Comparison of ENCODE assay signal across 17 cellular contexts in genomic region chr17:65536573-65537342, GRCh38. TPM values are rescaled to one million over a fixed set of nuclear protein-coding genes. Genes with fewer than 3 reads are reported as not detected.
DNase-seq lines count a peak whose midpoint lies in the region; ATAC-seq, FAIRE-seq and TF ChIP-seq lines count a peak whose summit lies in the region.
"Had no signal": no experiment of that assay in that cellular context is flagged by ENCODE, and none has a peak within 500 bp of the region (broad histone marks: within the 10 kb centered on the region; RNA-seq: fewer than 3 reads in every experiment).

No MANE protein-coding gene starts in this region.

- H3K36me3 Mint-ChIP-seq in brain = peaks cover 84% of the 10 kb centered on the region

- no peak overlapping the region for H3K4me3 Mint-ChIP-seq in brain

- H3K9me3 ChIP-seq in HepG2 (ENCODE audit: low read length) (no peaks in the 10 kb centered on the region), Karpas-422 (ENCODE audit: low read length) (no peaks in the 10 kb centered on the region)
- H3K9me3 ChIP-seq: BE2C, SJSA1 had no signal

- peaks cover 47% of the 10 kb centered on the region for H3K36me3 ChIP-seq in H7 (replicated peaks; ENCODE audit: control insufficient read depth, insufficient read depth, low read length)
- H3K36me3 ChIP-seq in HepG2 (replicated peaks in 1 of 2; ENCODE audit: control insufficient read depth in 1 of 2, insufficient read depth in 2 of 2, low read length in 2 of 2) = peaks cover 80 to 100% of the 10 kb centered on the region in 2 experiments
- H3K36me3 ChIP-seq in Karpas-422 (ENCODE audit: insufficient read depth, low read length) = no peaks in the 10 kb centered on the region
- H3K36me3 ChIP-seq: BE2C had no signal

- TF ChIP-seq RAD21 in HepG2 (CRISPR knock-in tag; IDR thresholded peaks at IDR 0.05) = no peak

- POLR2A ChIA-PET in HepG2 (lab: Yijun Ruan, JAX) = no interaction called here

- peaks cover 94% of the 10 kb centered on the region for H4K20me1 ChIP-seq in HepG2 (ENCODE audit: insufficient read depth, low read length)
- no peaks in the 10 kb centered on the region for H4K20me1 ChIP-seq in Karpas-422 (ENCODE audit: insufficient read depth, low read depth, low read length)

- H3K27me3 Mint-ChIP-seq in brain = no peaks in the 10 kb centered on the region
- H3K27me3 Mint-ChIP-seq: CD4-positive, alpha-beta memory T cell had no signal

- no peaks in the 10 kb centered on the region for H3K9me2 ChIP-seq in Karpas-422 (replicated peaks; ENCODE audit: insufficient read depth, low read length)

- H3K4me2 ChIP-seq in HepG2 (ENCODE audit: low read depth, low read length) (no peak overlapping the region), Karpas-422 (ENCODE audit: low read depth, low read length, poor library complexity, severe bottlenecking) (no peak overlapping the region)
- H3K4me2 ChIP-seq: PC-9 had no signal

- H3K9me3 Mint-ChIP-seq in brain = no peaks in the 10 kb centered on the region
- H3K9me3 Mint-ChIP-seq: CD4-positive, alpha-beta memory T cell had no signal

- peaks cover 25% of the 10 kb centered on the region for H3K4me1 ChIP-seq in HepG2 (ENCODE audit: insufficient read depth, low read length)
- no peaks in the 10 kb centered on the region for H3K4me1 ChIP-seq in Karpas-422 (ENCODE audit: low read length)
- H3K4me1 ChIP-seq: BE2C, SJSA1 had no signal

- H3K27ac Mint-ChIP-seq in brain = peak overlapping the region in 4 of 5 experiments; percentile 40 to 64 (median 52)

- no peak for TF ChIP-seq POLR2A in HepG2 (IDR thresholded peaks at IDR 0.05; ENCODE audit: insufficient read depth in 1 of 2, low read depth in 2 of 2, low read length in 2 of 2)

- no peak for FAIRE-seq in HepG2 (lab: Jason Lieb, UNC)

- in situ Hi-C loops in HepG2 (cut with HindIII; ENCODE audit: extremely low pct_ligation_motif_present, low pct_unique_long_range_greater_than_20kb) = loop anchor here (25.0 kb wide), 1 partner anchor 626 kb away; no protein-coding TSS in a partner anchor

- H3K4me3 ChIP-seq in H7 (ENCODE audit: insufficient read depth, low read depth, low read length) (no peak overlapping the region), HepG2 (replicated peaks in 1 of 3; ENCODE audit: insufficient read depth in 1 of 3, low read depth in 2 of 3, low read length in 3 of 3) (no peak overlapping the region), Karpas-422 (ENCODE audit: low read length) (no peak overlapping the region)
- H3K4me3 ChIP-seq: PC-9, SJSA1 had no signal

- no peak overlapping the region for H2AFZ ChIP-seq in HepG2 (ENCODE audit: low read length)
- H2AFZ ChIP-seq in Karpas-422 (ENCODE audit: low read length) = no peak overlapping the region
- H2AFZ ChIP-seq: PC-9 had no signal

- H3K9ac ChIP-seq in HepG2 (ENCODE audit: insufficient read depth, low read depth, low read length) (no peak overlapping the region), Karpas-422 (ENCODE audit: low read length) (no peak overlapping the region)

- peaks cover 70% of the 10 kb centered on the region for H3K4me1 Mint-ChIP-seq in brain

- intact Hi-C loops in HepG2 (cut with micrococcal nuclease; ENCODE audit: unreplicated experiment) = no loop called here

- DNase-seq in H7 = peak; percentile 47
- DNase-seq in HepG2 (ENCODE audit: low spot score) = no peak
- DNase-seq in NCI-H1092 (lab: John Stamatoyannopoulos, UW) = no peak
- no peak for DNase-seq in Karpas-422
- DNase-seq: ACHN; BE2C; CD4-positive, alpha-beta memory T cell; HCEC 1CT; KBM-7; NCI-H1048; NCI-H2081 treated with DMSO at 0.1 percent for 48 hours; NCI-H510A; PC-9 had no signal

- H3K79me2 ChIP-seq in HepG2 (ENCODE audit: insufficient read depth, low read length) (peaks cover 25% of the 10 kb centered on the region), Karpas-422 (ENCODE audit: low read length) (no peaks in the 10 kb centered on the region)

- H3K27ac ChIP-seq in HepG2 (ENCODE audit: extremely low read length, insufficient read depth, low read length) (no peak overlapping the region), temporal lobe (ENCODE audit: low read depth, low read length) (peak overlapping the region; percentile 61), Karpas-422 (ENCODE audit: low read length) (no peak overlapping the region)
- H3K27ac ChIP-seq: PC-9, SJSA1 had no signal

- 95% methylated on average over 35 of the region's 35 CpGs for WGBS in HepG2 (ENCODE audit: low lambda C conversion rate)

- H3K27me3 ChIP-seq in H7 (ENCODE audit: control insufficient read depth, insufficient read depth, low read length) (no peaks in the 10 kb centered on the region), HepG2 (ENCODE audit: control insufficient read depth in 1 of 2, insufficient read depth in 2 of 2, low read length in 2 of 2) (no peaks in the 10 kb centered on the region), Karpas-422 (ENCODE audit: low read length) (no peaks in the 10 kb centered on the region)
- H3K27me3 ChIP-seq: BE2C, SJSA1 had no signal

- TF ChIP-seq CTCF in brain (conservative IDR thresholded peaks at IDR 0.05) (no peak), HepG2 (CRISPR knock-in tag; IDR thresholded peaks at IDR 0.05) (no peak)

- CTCF ChIA-PET in HepG2 (lab: Yijun Ruan, JAX; ENCODE audit: low intra/inter-chr PET ratio, low total read pairs) = no interaction called here

- TF ChIP-seq EP300 in HepG2 (IDR thresholded peaks at IDR 0.05; ENCODE audit: low read depth in 2 of 2, low read length in 2 of 2) = no peak
- TF ChIP-seq EP300 in HepG2 (CRISPR knock-in tag; IDR thresholded peaks at IDR 0.05; ENCODE audit: borderline replicate concordance) = no peak

- ATAC-seq in HepG2 = no peak
- ATAC-seq in HG02678 (IDR thresholded peaks at IDR 0.05; ENCODE audit: unreplicated experiment) = no peak

- no TSS peak for BruUV-seq in HepG2 (replicated peaks; lab: Mats Ljungman, UMichigan)

TF ChIP-seq in HepG2, 621 proteins besides CTCF, POLR2A, EP300 and RAD21 (continues in another document):
- TF ChIP-seq ZNF639 (CRISPR knock-in tag; conservative IDR thresholded peaks at IDR 0.05) = no peak
- peak; percentile 9 for TF ChIP-seq RBM22 (optimal IDR thresholded peaks at IDR 0.05; ENCODE audit: low read length)
- peak; percentile 86 for TF ChIP-seq AGO2 (optimal IDR thresholded peaks at IDR 0.05; ENCODE audit: low read depth, low read length)

RNA-seq across cellular contexts. Expression of gene AXIN2, which starts 24.7 kb away (rescaled TPM):
- total RNA-seq in H7 (2014; rRNA removed; shearing (Covaris generic)) = 34.8 and 36.1 TPM in 2 replicates
- polyA plus RNA-seq in brain (ENCODE audit: insufficient read depth, low read depth, low replicate concordance) = 5.6 TPM
- 53.8 and 58.6 TPM in 2 replicates for total RNA-seq in HepG2 (2016; rRNA removed; fragmentation: Illumina TruSeq; extraction: Trizol)
- 12.0 and 13.7 TPM in 2 replicates for total RNA-seq in HepG2 (2016; cell fraction: cytosol; rRNA removed; fragmentation: Illumina TruSeq; extraction: Trizol; ENCODE audit: low read depth)
- 45.1 and 59.6 TPM in 2 replicates for total RNA-seq in HepG2 (2016; cell fraction: insoluble cytoplasmic fraction; rRNA removed; fragmentation: Illumina TruSeq; extraction: Trizol)
- total RNA-seq in HepG2 (2016; cell fraction: membrane; rRNA removed; fragmentation: Illumina TruSeq; extraction: Trizol) = 27.0 and 28.7 TPM in 2 replicates
- total RNA-seq in HepG2 (2016; cell fraction: nucleus; rRNA removed; fragmentation: Illumina TruSeq; extraction: Trizol) = 79.3 and 81.9 TPM in 2 replicates
- polyA plus RNA-seq in HepG2 (2011; rRNA removed) = 55.0 and 63.4 TPM in 2 replicates
- polyA plus RNA-seq in HepG2 (2011; cell fraction: cytosol; rRNA removed) = 29.9 and 39.9 TPM in 2 replicates
- polyA plus RNA-seq in HepG2 (2011; cell fraction: nucleus; rRNA removed) = 126 and 210 TPM in 2 replicates
- polyA plus RNA-seq in HepG2 (2012) = 55.5 and 56.3 TPM in 2 replicates
- 2.0 and 2.2 TPM in 2 replicates for polyA plus RNA-seq in HepG2 (2016; cell fraction: cytosol; fragmentation: Illumina TruSeq; extraction: Trizol; ENCODE audit: low read depth)
- 34.3 and 44.8 TPM in 2 replicates for polyA plus RNA-seq in HepG2 (2016; cell fraction: insoluble cytoplasmic fraction; fragmentation: Illumina TruSeq; extraction: Trizol; ENCODE audit: low read depth)
- polyA plus RNA-seq in HepG2 (2016; cell fraction: membrane; fragmentation: Illumina TruSeq; extraction: Trizol; ENCODE audit: low read depth) = 9.2 and 9.3 TPM in 2 replicates
- 115 and 117 TPM in 2 replicates for polyA plus RNA-seq in HepG2 (2016; cell fraction: nucleus; fragmentation: Illumina TruSeq; extraction: Trizol; ENCODE audit: insufficient read depth, low read depth)
- polyA minus RNA-seq in HepG2 (2011; rRNA and poly(A)+ RNA removed; ENCODE audit: low replicate concordance) = 0.09 and 105 TPM in 2 replicates
- 43.2 and 45.6 TPM in 2 replicates for polyA minus RNA-seq in HepG2 (2011; cell fraction: cytosol; rRNA and poly(A)+ RNA removed)
- polyA minus RNA-seq in HepG2 (2011; cell fraction: nucleus; rRNA and poly(A)+ RNA removed) = 175 and 211 TPM in 2 replicates
- total RNA-seq in temporal lobe = 33.9 TPM
- total RNA-seq in Karpas-422 (2014; rRNA removed; shearing (Covaris generic); ENCODE audit: low replicate concordance) = not detected in 2 replicates

Comparison
In these comparisons a context has a peak if more than half of its experiments do, and no peak if none do; other contexts are left out.
1. RNA of gene AXIN2, which starts 24.7 kb away (total RNA-seq): 12.0 to 81.9 TPM in HepG2, 34.8 to 36.1 TPM in H7 and 33.9 TPM in temporal lobe (single experiment); not detected in Karpas-422; every median in the first group is over 10 times any median in the second.